In genomic region chr20:35700625-35701148, GRCh38 we compare ENCODE assay signal across 8 cellular contexts. TPM values are rescaled to one million over a fixed set of nuclear protein-coding genes. Genes with fewer than 3 reads are reported as not detected.
A peak's percentile ranks its signal among the peaks of the same experiment; 100 is the strongest.
DNase-seq lines count a peak whose midpoint lies in the region; ATAC-seq and TF ChIP-seq lines count a peak whose summit lies in the region.

No MANE protein-coding gene starts in this region.

- H3K23ac ChIP-seq in mesendoderm (ENCODE audit: low read length), result no peak overlapping the region

- no peak overlapping the region for H2AK5ac ChIP-seq in mesendoderm (ENCODE audit: low read length)

- H3K27ac Mint-ChIP-seq in activated naive CD8-positive, alpha-beta T cell, result peak overlapping the region; percentile 96

- H3K27ac ChIP-seq in mesendoderm (ENCODE audit: low read depth, low read length), result no peak overlapping the region
- no peak overlapping the region for H3K27ac ChIP-seq in foreskin keratinocyte

- ATAC-seq in foreskin keratinocyte, result no peak
- no peak for ATAC-seq in HG02938 (IDR thresholded peaks at IDR 0.05; ENCODE audit: unreplicated experiment)

- no peak overlapping the region for H3K4me2 ChIP-seq in mesendoderm (ENCODE audit: low read length)

- H3K56ac ChIP-seq in mesendoderm (ENCODE audit: low read length), result no peak overlapping the region

- H4K8ac ChIP-seq in mesendoderm (ENCODE audit: low read depth, low read length), result no peak overlapping the region

- DNase-seq in AG10803 (ENCODE audit: low read depth) (no peak), HFF-Myc (ENCODE audit: extremely low read depth, low read depth) (no peak), mesendoderm (no peak), foreskin keratinocyte (no peak), SW 1271 (lab: John Stamatoyannopoulos, UW) (no peak), SKM-1 (lab: John Stamatoyannopoulos, UW; ENCODE audit: unreplicated experiment) (no peak)

- H3K9me3 Mint-ChIP-seq in activated naive CD8-positive, alpha-beta T cell (ENCODE audit: low read depth), result no peaks in the 10 kb centered on the region

- H2BK120ac ChIP-seq in mesendoderm (ENCODE audit: low read depth, low read length), result no peak overlapping the region

- no peak overlapping the region for H3K18ac ChIP-seq in mesendoderm (ENCODE audit: low read length)

- no peak overlapping the region for H3K4ac ChIP-seq in mesendoderm (ENCODE audit: low read depth, low read length)

- peaks cover 2% of the 10 kb centered on the region for H3K79me1 ChIP-seq in mesendoderm (ENCODE audit: low read length)

- H3K36me3 ChIP-seq in mesendoderm (ENCODE audit: control insufficient read depth, insufficient read depth, low read length), result peaks cover 4% of the 10 kb centered on the region

- H3K4me1 Mint-ChIP-seq in activated naive CD8-positive, alpha-beta T cell (ENCODE audit: low read depth), result peaks cover 43% of the 10 kb centered on the region

- H2BK5ac ChIP-seq in mesendoderm (ENCODE audit: low read length), result no peak overlapping the region

- peak overlapping the region; percentile 99 for H3K4me3 Mint-ChIP-seq in activated naive CD8-positive, alpha-beta T cell

- H3K36me3 Mint-ChIP-seq in activated naive CD8-positive, alpha-beta T cell, result peaks cover 5% of the 10 kb centered on the region

- H3K27me3 Mint-ChIP-seq in activated naive CD8-positive, alpha-beta T cell, result no peaks in the 10 kb centered on the region

- H3K4me3 ChIP-seq in AG10803 (ENCODE audit: low read length), result peak overlapping the region; percentile 94
- peak overlapping the region; percentile 71 for H3K4me3 ChIP-seq in HFF-Myc (replicated peaks; ENCODE audit: low read depth, low read length)
- no peak overlapping the region for H3K4me3 ChIP-seq in mesendoderm (ENCODE audit: low read length)

- H4K5ac ChIP-seq in mesendoderm (ENCODE audit: low read length), result no peak overlapping the region

- peak overlapping the region; percentile 98 for H3K9ac ChIP-seq in mesendoderm (ENCODE audit: low read length)

- H3K79me2 ChIP-seq in mesendoderm (ENCODE audit: control insufficient read depth, insufficient read depth, low read length), result peaks cover 1% of the 10 kb centered on the region

- no peak overlapping the region for H2BK15ac ChIP-seq in mesendoderm (replicated peaks; ENCODE audit: low read depth)

- H3K27me3 ChIP-seq in mesendoderm (ENCODE audit: insufficient read depth, low read length, poor library complexity), result no peaks in the 10 kb centered on the region
- H3K27me3 ChIP-seq in foreskin keratinocyte, result no peaks in the 10 kb centered on the region

- TF ChIP-seq CTCF in AG10803 (conservative IDR thresholded peaks at IDR 0.05; ENCODE audit: low read length), result no peak
- TF ChIP-seq CTCF in HFF-Myc (IDR thresholded peaks at IDR 0.05; ENCODE audit: low read depth, low read length, missing control alignments), result no peak
- no peak for TF ChIP-seq CTCF in foreskin keratinocyte (conservative IDR thresholded peaks at IDR 0.05)

- WGBS in mesendoderm (ENCODE audit: extremely low coverage, insufficient coverage, low lambda C conversion rate), result no CpG with 5 or more reads among the region's 7 CpGs

- H3K4me1 ChIP-seq in mesendoderm (ENCODE audit: control insufficient read depth, low read depth, low read length), result no peaks in the 10 kb centered on the region
- peaks cover 12% of the 10 kb centered on the region for H3K4me1 ChIP-seq in foreskin keratinocyte

RNA-seq across cellular contexts. Expression of gene ROMO1, which starts 1.5 kb away (rescaled TPM):
- 511 TPM for polyA plus RNA-seq in mesendoderm (2013, experiment 1 of 2)
- polyA plus RNA-seq in mesendoderm (2013, experiment 2 of 2), result 508 TPM
- 271 and 286 TPM in 2 replicates for total RNA-seq in foreskin keratinocyte
- 402 and 478 TPM in 2 replicates for polyA plus RNA-seq in foreskin keratinocyte

RNA-seq across cellular contexts. Expression of gene NFS1, which starts 1.5 kb away (rescaled TPM):
- 10.9 TPM for polyA plus RNA-seq in mesendoderm (2013, experiment 1 of 2)
- polyA plus RNA-seq in mesendoderm (2013, experiment 2 of 2), result 10.8 TPM
- total RNA-seq in foreskin keratinocyte, result 33.0 and 35.7 TPM in 2 replicates
- polyA plus RNA-seq in foreskin keratinocyte, result 27.5 and 30.0 TPM in 2 replicates

RNA-seq across cellular contexts. Expression of gene CPNE1, which starts 36.0 kb away (rescaled TPM):
- 85.8 TPM for polyA plus RNA-seq in mesendoderm (2013, experiment 1 of 2)
- polyA plus RNA-seq in mesendoderm (2013, experiment 2 of 2), result 78.6 TPM
- 129 and 163 TPM in 2 replicates for total RNA-seq in foreskin keratinocyte
- 153 and 183 TPM in 2 replicates for polyA plus RNA-seq in foreskin keratinocyte

RNA-seq across cellular contexts. Expression of gene RBM12, which starts 36.0 kb away (rescaled TPM):
- polyA plus RNA-seq in mesendoderm (2013, experiment 1 of 2), result 171 TPM
- 168 TPM for polyA plus RNA-seq in mesendoderm (2013, experiment 2 of 2)
- total RNA-seq in foreskin keratinocyte, result 62.7 and 62.8 TPM in 2 replicates
- polyA plus RNA-seq in foreskin keratinocyte, result 15.0 and 17.3 TPM in 2 replicates

RNA-seq across cellular contexts. Expression of gene RBM39, which starts 41.4 kb away (rescaled TPM):
- polyA plus RNA-seq in mesendoderm (2013, experiment 1 of 2), result 170 TPM
- 173 TPM for polyA plus RNA-seq in mesendoderm (2013, experiment 2 of 2)
- total RNA-seq in foreskin keratinocyte, result 156 and 159 TPM in 2 replicates
- 95.2 and 109 TPM in 2 replicates for polyA plus RNA-seq in foreskin keratinocyte
